ENCODE assay signal across 31 cellular contexts in genomic region chr1:225260319-225260718, GRCh38.
DNase-seq lines count a peak whose midpoint lies in the region; ATAC-seq, FAIRE-seq and TF ChIP-seq lines count a peak whose summit lies in the region.
"Had no signal": no experiment of that assay in that cellular context is flagged by ENCODE, and none has a peak within 500 bp of the region (broad histone marks: within the 10 kb centered on the region; RNA-seq: fewer than 3 reads in every experiment).

No MANE protein-coding gene starts in this region.

- no peaks in the 10 kb centered on the region for H4K20me1 ChIP-seq in K562 (replicated peaks; ENCODE audit: control insufficient read depth, insufficient read depth, low read length)
- H4K20me1 ChIP-seq: BLaER1; BLaER1 treated with 17β-estradiol and CSF1 and Interleukin-3, amounts not matched to agents 10 nM and 100 nM had no signal

- H3K9ac ChIP-seq in K562 (ENCODE audit: insufficient read depth in 1 of 2, low read depth in 2 of 2, low read length in 2 of 2) = no peak overlapping the region
- H3K9ac ChIP-seq: BLaER1; BLaER1 treated with 17β-estradiol and CSF1 and Interleukin-3, amounts not matched to agents 10 nM and 100 nM had no signal

- no peaks in the 10 kb centered on the region for H3K9me1 ChIP-seq in K562 (ENCODE audit: control insufficient read depth, insufficient read depth, low read length)

- POLR2A ChIA-PET in HEK293 (lab: Yijun Ruan, JAX) (no interaction called here), K562 (lab: Yijun Ruan, JAX) (no interaction called here)

- CTCF ChIA-PET in HEK293 (lab: Yijun Ruan, JAX) = interaction anchor here (0.7 kb wide), 1 partner anchor 47 kb away, joined by 4 read pairs; no protein-coding TSS in a partner anchor
- CTCF ChIA-PET in K562 (lab: Yijun Ruan, JAX; ENCODE audit: low intra/inter-chr PET ratio) = no interaction called here

- in situ Hi-C loops in K562 (cut with MboI) = no loop called here

- no peak for TF ChIP-seq RAD21 in K562 (CRISPR knock-in tag; conservative IDR thresholded peaks at IDR 0.05 in 1 of 2, IDR thresholded peaks at IDR 0.05 in 1 of 2)

- TF ChIP-seq EP300 in K562 (IDR thresholded peaks at IDR 0.05; ENCODE audit: low read length) = no peak

- H3K9me3 ChIP-seq in HEK293 (ENCODE audit: control insufficient read depth, insufficient read depth, low read depth, low read length) (no peaks in the 10 kb centered on the region), K562 (replicated peaks; ENCODE audit: control insufficient read depth, insufficient read depth, low read depth, low read length) (no peaks in the 10 kb centered on the region)
- H3K9me3 ChIP-seq: BE2C, Caco-2 had no signal

- H3K27ac ChIP-seq in HEK293 (ENCODE audit: extremely low read depth, low read depth, low read length) (no peak overlapping the region), K562 (ENCODE audit: extremely low read depth, low read depth, low read length) (no peak overlapping the region), dorsolateral prefrontal cortex (no peak overlapping the region)
- H3K27ac ChIP-seq: 22Rv1; A549; BLaER1; BLaER1 treated with 17β-estradiol and CSF1 and Interleukin-3, amounts not matched to agents 10 nM and 100 nM; C4-2B had no signal

- no peaks in the 10 kb centered on the region for H3K36me3 ChIP-seq in HEK293 (ENCODE audit: control insufficient read depth in 2 of 2, insufficient read depth in 1 of 2, low read length in 2 of 2)
- H3K36me3 ChIP-seq in K562 (ENCODE audit: control insufficient read depth, insufficient read depth, low read length) = no peaks in the 10 kb centered on the region
- H3K36me3 ChIP-seq: BE2C; BLaER1; BLaER1 treated with 17β-estradiol and CSF1 and Interleukin-3, amounts not matched to agents 10 nM and 100 nM had no signal

- H3K4me3 ChIP-seq in HEK293 (ENCODE audit: low read depth, low read length) = no peak overlapping the region
- H3K4me3 ChIP-seq in K562 = no peak overlapping the region
- no peak overlapping the region for H3K4me3 ChIP-seq in dorsolateral prefrontal cortex
- H3K4me3 ChIP-seq: A549; BLaER1; BLaER1 treated with 17β-estradiol and CSF1 and Interleukin-3, amounts not matched to agents 10 nM and 100 nM had no signal

- BruUV-seq in K562 (replicated peaks; lab: Mats Ljungman, UMichigan) = no TSS peak

- TF ChIP-seq CTCF in HEK293 (tag by site-specific recombination; IDR thresholded peaks at IDR 0.05) (no peak), K562 (IDR thresholded peaks at IDR 0.05 in 2 of 3, conservative IDR thresholded peaks at IDR 0.05 in 1 of 3; ENCODE audit: insufficient read depth in 2 of 3, low read depth in 1 of 3, low read length in 3 of 3) (no peak), dorsolateral prefrontal cortex (IDR thresholded peaks at IDR 0.05 in 54 of 56, conservative IDR thresholded peaks at IDR 0.05 in 2 of 56; ENCODE audit: low read depth in 1 of 56, partially characterized antibody in 56 of 56) (no peak)

- TF ChIP-seq POLR2A in K562 (conservative IDR thresholded peaks at IDR 0.05) = no peak

- H3K4me1 ChIP-seq in HEK293 (ENCODE audit: control insufficient read depth, insufficient read depth, low read length) (no peaks in the 10 kb centered on the region), K562 (replicated peaks in 1 of 2; ENCODE audit: control insufficient read depth in 2 of 2, insufficient read depth in 2 of 2, low read length in 2 of 2) (no peaks in the 10 kb centered on the region)
- H3K4me1 ChIP-seq: A549, BE2C, BLaER1, Caco-2 had no signal

- H3K27me3 ChIP-seq in K562 (ENCODE audit: control insufficient read depth in 2 of 2, insufficient read depth in 2 of 2, low read length in 2 of 2) = no peaks in the 10 kb centered on the region
- no peaks in the 10 kb centered on the region for H3K27me3 ChIP-seq in dorsolateral prefrontal cortex
- H3K27me3 ChIP-seq: BE2C; BLaER1; BLaER1 treated with 17β-estradiol and CSF1 and Interleukin-3, amounts not matched to agents 10 nM and 100 nM had no signal

- DNase-seq in K562 (ENCODE audit: extremely low read depth in 1 of 4, low spot score in 3 of 4) (no peak), dorsolateral prefrontal cortex (no peak)
- DNase-seq: 8988T; ACHN; AML-193; BE2C; C1 segment of cervical spinal cord; Caco-2; Calu3; CD4-positive, alpha-beta memory T cell; CD4-positive, alpha-beta T cell; CD4-positive, CD25-positive, alpha-beta regulatory T cell; CD8-positive, alpha-beta memory T cell; CD8-positive, alpha-beta T cell; COR-L47; DMS 273 treated with DMSO at 0.1 percent for 48 hours; DMS153; DMS53; DMS79; DMS79 treated with DMSO at 0.1 percent for 48 hours; DND-41; EL had no signal

- WGBS in K562 (ENCODE audit: insufficient coverage, low coverage, missing lambda C conversion rate) = 0% methylated on average over 1 of the region's 1 CpG

- no peak overlapping the region for H3K4me2 ChIP-seq in K562 (ENCODE audit: insufficient read depth, low read length)
- H3K4me2 ChIP-seq: A549; BLaER1; BLaER1 treated with 17β-estradiol and CSF1 and Interleukin-3, amounts not matched to agents 10 nM and 100 nM had no signal

- intact Hi-C loops in K562 (cut with micrococcal nuclease) = no loop called here
- intact Hi-C loops in dorsolateral prefrontal cortex (cut with DNase I) = no loop called here

- no peak for ATAC-seq in K562
- no peak for ATAC-seq in GM21515 (IDR thresholded peaks at IDR 0.05; ENCODE audit: unreplicated experiment)
- ATAC-seq: A549; CD8-positive, alpha-beta T cell had no signal

- no peak overlapping the region for H2AFZ ChIP-seq in K562 (ENCODE audit: low read depth, low read length)

- no peaks in the 10 kb centered on the region for H3K79me2 ChIP-seq in K562 (ENCODE audit: control insufficient read depth, insufficient read depth, low read length)

- FAIRE-seq in K562 (lab: Jason Lieb, UNC) = no peak
- FAIRE-seq: A204.1, A549, D721Med had no signal

TF ChIP-seq in HEK293, 187 proteins besides CTCF, POLR2A, EP300 and RAD21:
- TF ChIP-seq ZNF548 (tag by site-specific recombination; IDR thresholded peaks at IDR 0.05) = no peak
- no peak for TF ChIP-seq HOXA7 (CRISPR knock-in tag; IDR thresholded peaks at IDR 0.05; ENCODE audit: borderline replicate concordance)
- no peak for TF ChIP-seq ZFP41 (tag by site-specific recombination; IDR thresholded peaks at IDR 0.05; ENCODE audit: borderline replicate concordance)
- TF ChIP-seq, protein P1, sequence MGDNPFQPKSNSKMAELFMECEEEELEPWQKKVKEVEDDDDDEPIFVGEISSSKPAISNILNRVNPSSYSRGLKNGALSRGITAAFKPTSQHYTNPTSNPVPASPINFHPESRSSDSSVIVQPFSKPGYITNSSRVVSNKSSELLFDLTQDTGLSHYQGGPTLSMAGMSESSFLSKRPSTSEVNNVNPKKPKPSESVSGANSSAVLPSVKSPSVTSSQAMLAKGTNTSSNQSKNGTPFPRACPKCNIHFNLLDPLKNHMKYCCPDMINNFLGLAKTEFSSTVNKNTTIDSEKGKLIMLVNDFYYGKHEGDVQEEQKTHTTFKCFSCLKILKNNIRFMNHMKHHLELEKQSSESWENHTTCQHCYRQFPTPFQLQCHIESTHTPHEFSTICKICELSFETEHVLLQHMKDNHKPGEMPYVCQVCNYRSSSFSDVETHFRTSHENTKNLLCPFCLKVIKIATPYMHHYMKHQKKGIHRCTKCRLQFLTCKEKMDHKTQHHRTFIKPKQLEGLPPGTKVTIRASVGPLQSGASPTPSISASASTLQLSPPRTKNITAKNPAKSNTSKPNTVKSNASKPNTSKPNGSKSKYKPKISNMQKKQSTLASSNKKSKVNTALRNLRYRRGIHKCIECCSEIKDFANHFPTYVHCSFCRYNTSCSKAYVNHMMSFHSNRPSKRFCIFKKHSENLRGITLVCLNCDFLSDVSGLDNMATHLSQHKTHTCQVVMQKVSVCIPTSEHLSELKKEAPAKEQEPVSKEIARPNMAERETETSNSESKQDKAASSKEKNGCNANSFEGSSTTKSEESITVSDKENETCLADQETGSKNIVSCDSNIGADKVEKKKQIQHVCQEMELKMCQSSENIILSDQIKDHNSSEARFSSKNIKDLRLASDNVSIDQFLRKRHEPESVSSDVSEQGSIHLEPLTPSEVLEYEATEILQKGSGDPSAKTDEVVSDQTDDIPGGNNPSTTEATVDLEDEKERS (tag by site-specific recombination; IDR thresholded peaks at IDR 0.05) = peak; percentile 92
TF ChIP-seq in HEK293: peak in this region for 1.

TF ChIP-seq in K562, 482 proteins besides CTCF, POLR2A, EP300 and RAD21:
- TF ChIP-seq, protein P2, sequence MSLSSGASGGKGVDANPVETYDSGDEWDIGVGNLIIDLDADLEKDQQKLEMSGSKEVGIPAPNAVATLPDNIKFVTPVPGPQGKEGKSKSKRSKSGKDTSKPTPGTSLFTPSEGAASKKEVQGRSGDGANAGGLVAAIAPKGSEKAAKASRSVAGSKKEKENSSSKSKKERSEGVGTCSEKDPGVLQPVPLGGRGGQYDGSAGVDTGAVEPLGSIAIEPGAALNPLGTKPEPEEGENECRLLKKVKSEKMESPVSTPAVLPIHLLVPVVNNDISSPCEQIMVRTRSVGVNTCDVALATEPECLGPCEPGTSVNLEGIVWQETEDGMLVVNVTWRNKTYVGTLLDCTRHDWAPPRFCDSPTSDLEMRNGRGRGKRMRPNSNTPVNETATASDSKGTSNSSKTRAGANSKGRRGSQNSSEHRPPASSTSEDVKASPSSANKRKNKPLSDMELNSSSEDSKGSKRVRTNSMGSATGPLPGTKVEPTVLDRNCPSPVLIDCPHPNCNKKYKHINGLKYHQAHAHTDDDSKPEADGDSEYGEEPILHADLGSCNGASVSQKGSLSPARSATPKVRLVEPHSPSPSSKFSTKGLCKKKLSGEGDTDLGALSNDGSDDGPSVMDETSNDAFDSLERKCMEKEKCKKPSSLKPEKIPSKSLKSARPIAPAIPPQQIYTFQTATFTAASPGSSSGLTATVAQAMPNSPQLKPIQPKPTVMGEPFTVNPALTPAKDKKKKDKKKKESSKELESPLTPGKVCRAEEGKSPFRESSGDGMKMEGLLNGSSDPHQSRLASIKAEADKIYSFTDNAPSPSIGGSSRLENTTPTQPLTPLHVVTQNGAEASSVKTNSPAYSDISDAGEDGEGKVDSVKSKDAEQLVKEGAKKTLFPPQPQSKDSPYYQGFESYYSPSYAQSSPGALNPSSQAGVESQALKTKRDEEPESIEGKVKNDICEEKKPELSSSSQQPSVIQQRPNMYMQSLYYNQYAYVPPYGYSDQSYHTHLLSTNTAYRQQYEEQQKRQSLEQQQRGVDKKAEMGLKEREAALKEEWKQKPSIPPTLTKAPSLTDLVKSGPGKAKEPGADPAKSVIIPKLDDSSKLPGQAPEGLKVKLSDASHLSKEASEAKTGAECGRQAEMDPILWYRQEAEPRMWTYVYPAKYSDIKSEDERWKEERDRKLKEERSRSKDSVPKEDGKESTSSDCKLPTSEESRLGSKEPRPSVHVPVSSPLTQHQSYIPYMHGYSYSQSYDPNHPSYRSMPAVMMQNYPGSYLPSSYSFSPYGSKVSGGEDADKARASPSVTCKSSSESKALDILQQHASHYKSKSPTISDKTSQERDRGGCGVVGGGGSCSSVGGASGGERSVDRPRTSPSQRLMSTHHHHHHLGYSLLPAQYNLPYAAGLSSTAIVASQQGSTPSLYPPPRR (CRISPR knock-in tag; IDR thresholded peaks at IDR 0.05; ENCODE audit: borderline replicate concordance) = no peak
- peak; percentile 68 for TF ChIP-seq RBM25 (IDR thresholded peaks at IDR 0.05; ENCODE audit: low read depth, low read length, severe bottlenecking)
